9 cellular contexts compared by ENCODE assay signal in the genomic region with DNA sequence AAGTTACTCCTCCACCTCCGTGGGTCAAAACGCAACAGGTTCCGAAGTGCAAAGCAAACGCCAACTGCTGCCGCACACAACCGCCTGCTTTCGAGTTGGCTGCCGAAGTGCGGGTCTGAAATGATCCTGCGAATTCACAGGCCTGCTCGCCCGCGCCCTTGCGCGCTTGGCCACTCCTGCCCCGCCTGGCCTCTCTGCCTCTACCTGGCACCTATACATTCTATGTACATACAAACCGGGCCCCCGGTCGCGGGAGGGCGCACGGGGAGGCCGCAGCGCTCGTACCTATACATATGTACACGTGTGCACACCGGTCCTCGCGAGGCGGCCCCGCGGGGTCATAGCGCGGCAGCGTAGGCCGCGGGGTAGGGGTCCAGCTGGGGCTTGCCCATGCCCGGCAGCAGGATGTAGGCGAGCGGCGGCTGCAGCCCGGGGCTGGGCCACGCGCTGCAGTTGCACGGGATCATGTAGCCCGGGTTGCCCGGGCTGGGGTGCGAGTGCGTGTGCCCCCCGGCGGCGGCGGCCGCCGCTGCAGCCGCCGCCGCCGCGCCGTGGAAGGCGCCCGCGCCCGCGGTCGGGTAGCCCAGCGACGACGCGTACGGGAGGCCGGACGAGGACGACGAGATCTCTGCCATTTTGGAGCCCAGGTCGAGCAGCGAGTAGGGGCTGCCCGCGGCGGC. TPM values are rescaled to one million over a fixed set of nuclear protein-coding genes. Genes with fewer than 3 reads are reported as not detected.
A peak's percentile ranks its signal among the peaks of the same experiment; 100 is the strongest.
DNase-seq lines count a peak whose midpoint lies in the region; ATAC-seq, FAIRE-seq and TF ChIP-seq lines count a peak whose summit lies in the region.
"Had no signal": no experiment of that assay in that cellular context is flagged by ENCODE, and none has a peak within 500 bp of the region (broad histone marks: within the 10 kb centered on the region; RNA-seq: fewer than 3 reads in every experiment).

No MANE protein-coding gene starts in this region.

- H3K4me1 Mint-ChIP-seq in activated CD4-positive, alpha-beta T cell treated with anti-CD3 and anti-CD28 coated beads, Interleukin-2, amount 10 ng/mL, durations not matched to agents 24 days and 14 days: peaks cover 17% of the 10 kb centered on the region

- TF ChIP-seq POLR2A in H1 (IDR thresholded peaks at IDR 0.05; ENCODE audit: control extremely low read depth in 1 of 2, low read depth in 2 of 2, low read length in 2 of 2) (no peak), prostate gland (IDR thresholded peaks at IDR 0.05) (no peak)

- H2BK5ac ChIP-seq in H1 (ENCODE audit: low read depth, low read length): peak overlapping the region; percentile 37; the same call in 1 of the 2 replicates

- H3K27ac ChIP-seq in H1 (ENCODE audit: low read depth, low read length) (no peak overlapping the region; the same call in 1 of the 2 replicates), prostate gland (peak overlapping the region; percentile 39 to 69)

- intact Hi-C loops in activated CD4-positive, alpha-beta T cell treated with anti-CD3 and anti-CD28 coated beads, Interleukin-2, amount 10 ng/mL, durations not matched to agents 24 days and 14 days (cut with micrococcal nuclease): loop anchor here (2.0 to 10.0 kb wide), 3 partner anchors 44 to 931 kb away; partner anchors contain the start of gene DZIP1
- intact Hi-C loops in prostate gland (cut with DNase I): no loop called here
- intact Hi-C loops in sciatic nerve (cut with DNase I): no loop called here

- H3K18ac ChIP-seq in H1 (ENCODE audit: extremely low read depth, low read length): peak overlapping the region; percentile 74

- H3K9me3 ChIP-seq in H1 (ENCODE audit: insufficient read depth in 2 of 2, low read depth in 1 of 2, low read length in 1 of 2) (no peaks in the 10 kb centered on the region; a peak in 1 of 4 replicates), prostate gland (no peaks in the 10 kb centered on the region)

- H4K20me1 ChIP-seq in H1 (replicated peaks in 1 of 2; ENCODE audit: control insufficient read depth in 1 of 2, insufficient read depth in 2 of 2, low read length in 2 of 2): no peaks in the 10 kb centered on the region

- TF ChIP-seq RAD21 in H1 (IDR thresholded peaks at IDR 0.05 in 1 of 2, conservative IDR thresholded peaks at IDR 0.05 in 1 of 2; ENCODE audit: low read depth in 2 of 2, low read length in 2 of 2): peak in 1 of 2 experiments; percentile 40; a peak in 1 of 4 replicates

- peaks cover 0 to 5% of the 10 kb centered on the region in 2 experiments; a peak in 2 of 4 replicates for H3K79me2 ChIP-seq in H1 (ENCODE audit: control insufficient read depth in 1 of 2, insufficient read depth in 2 of 2, low read length in 2 of 2)

- peak overlapping the region; percentile 96; the same call in 1 of the 2 replicates for H2BK12ac ChIP-seq in H1 (ENCODE audit: low read depth, low read length)

- peak overlapping the region in 3 of 4 experiments; percentile 54 to 67 (median 63); a peak in 5 of 7 replicates for H3K9ac ChIP-seq in H1 (replicated peaks in 1 of 4; ENCODE audit: extremely low read depth in 1 of 4, low read depth in 3 of 4, low read length in 3 of 4)

- H3K79me1 ChIP-seq in H1 (ENCODE audit: low read depth, low read length): no peaks in the 10 kb centered on the region

- no peak overlapping the region for H3K14ac ChIP-seq in H1 (ENCODE audit: insufficient read length)

- H4K91ac ChIP-seq in H1 (replicated peaks; ENCODE audit: insufficient read length, low read length): peak overlapping the region; percentile 75

- ATAC-seq in sciatic nerve: no peak

- peak overlapping the region; percentile 82 for H4K5ac ChIP-seq in H1 (ENCODE audit: insufficient read length, low read depth, low read length)

- no peak overlapping the region for H2BK15ac ChIP-seq in H1 (ENCODE audit: low read length)

- H2BK120ac ChIP-seq in H1 (replicated peaks; ENCODE audit: low read depth, low read length): peak overlapping the region; percentile 65

- 1% methylated on average over 42 of the region's 81 CpGs; no CpG with 5 or more reads in 1 of the 2 experiments for WGBS in H1 (ENCODE audit: extremely low coverage in 1 of 2, insufficient coverage in 1 of 2, insufficient read length in 1 of 2, insufficient replicate concordance in 2 of 2, low coverage in 1 of 2, low lambda C conversion rate in 2 of 2, missing lambda C conversion rate in 1 of 2), 2 experiments
- WGBS in prostate gland: 7% methylated on average over 79 of the region's 81 CpGs

- peak overlapping the region; percentile 65 for H3K4me3 Mint-ChIP-seq in activated CD4-positive, alpha-beta T cell treated with anti-CD3 and anti-CD28 coated beads, Interleukin-2, amount 10 ng/mL, durations not matched to agents 24 days and 14 days

- peak; percentile 70 for DNase-seq in activated CD4-positive, alpha-beta T cell treated with anti-CD3 and anti-CD28 coated beads, Interleukin-2, amount 10 ng/mL, durations not matched to agents 24 days and 14 days
- DNase-seq in activated CD4-positive, alpha-beta T cell treated with anti-CD3 and anti-CD28 coated beads for 1 hour: no peak
- DNase-seq in H7 (peak; percentile 90), NCI-H345 treated with DMSO at 0.1 percent for 48 hours (lab: John Stamatoyannopoulos, UW; ENCODE audit: unreplicated experiment) (peak; percentile 68), H1 (ENCODE audit: low read depth in 1 of 2, low spot score in 2 of 2) (peak in 1 of 2 experiments; percentile 78), prostate gland (ENCODE audit: low spot score) (no peak), HTR-8/SVneo (ENCODE audit: insufficient read length, low spot score) (no peak), sciatic nerve (ENCODE audit: low spot score) (no peak)

- H2AFZ ChIP-seq in H1 (ENCODE audit: low read length): no peak overlapping the region

- H3K36me3 Mint-ChIP-seq in activated CD4-positive, alpha-beta T cell treated with anti-CD3 and anti-CD28 coated beads, Interleukin-2, amount 10 ng/mL, durations not matched to agents 24 days and 14 days (ENCODE audit: low read depth): peaks cover 8% of the 10 kb centered on the region

- H3K27me3 ChIP-seq in H7 (ENCODE audit: control insufficient read depth, insufficient read depth, low read length) (peaks cover 77% of the 10 kb centered on the region), H1 (replicated peaks in 1 of 4; ENCODE audit: control insufficient read depth in 3 of 4, extremely low read depth in 1 of 4, insufficient read depth in 3 of 4, low read length in 3 of 4) (peaks cover 0 to 43% (median 31%) of the 10 kb centered on the region in 4 experiments; a peak in 6 of 7 replicates), prostate gland (replicated peaks; ENCODE audit: insufficient read depth) (peaks cover 16% of the 10 kb centered on the region)

- no peak overlapping the region for H2AK5ac ChIP-seq in H1 (ENCODE audit: low read depth, low read length)

- H3K4me3 ChIP-seq in H7 (ENCODE audit: insufficient read depth, low read depth, low read length) (peak overlapping the region; percentile 57), H1 (ENCODE audit: extremely low read depth in 1 of 4, insufficient read depth in 2 of 4, low read depth in 3 of 4, low read length in 4 of 4) (peak overlapping the region; percentile 65 to 86 (median 67)), prostate gland (peak overlapping the region; percentile 34 to 37)

- CTCF ChIA-PET in H1 (lab: Charles Lee; ENCODE audit: partially characterized antibody): interaction anchor here (0.6 to 1.7 kb wide), 5 partner anchors 12 to 253 kb away, joined by 3 to 6 read pairs (median 4); no protein-coding TSS in a partner anchor

- peaks cover 9% of the 10 kb centered on the region for H3K9me3 Mint-ChIP-seq in activated CD4-positive, alpha-beta T cell treated with anti-CD3 and anti-CD28 coated beads, Interleukin-2, amount 10 ng/mL, durations not matched to agents 24 days and 14 days

- peaks cover 2 to 16% (median 6%) of the 10 kb centered on the region in 4 experiments; a peak in 6 of 7 replicates for H3K4me1 ChIP-seq in H1 (replicated peaks in 1 of 4; ENCODE audit: control insufficient read depth in 3 of 4, insufficient read depth in 4 of 4, low read length in 3 of 4)
- no peaks in the 10 kb centered on the region for H3K4me1 ChIP-seq in prostate gland (replicated peaks)

- H3K23ac ChIP-seq in H1 (ENCODE audit: insufficient read length): no peak overlapping the region

- TF ChIP-seq CTCF in H1 (IDR thresholded peaks at IDR 0.05; ENCODE audit: control extremely low read depth in 1 of 3, insufficient read depth in 1 of 3, low read depth in 1 of 3, low read length in 3 of 3): peak in 2 of 3 experiments; percentile 28 to 29; a peak in 3 of 4 replicates
- no peak for TF ChIP-seq CTCF in prostate gland (IDR thresholded peaks at IDR 0.05)

- H2BK20ac ChIP-seq in H1 (ENCODE audit: low read length): no peak overlapping the region

- POLR2A ChIA-PET in H1 (lab: Charles Lee; ENCODE audit: partially characterized antibody): interaction anchor here (0.8 to 1.5 kb wide), 6 partner anchors 10 to 257 kb away, joined by 3 to 4 read pairs (median 4); no protein-coding TSS in a partner anchor

- peak overlapping the region; percentile 78 for H3K56ac ChIP-seq in H1 (replicated peaks; ENCODE audit: insufficient read length, low read depth, low read length)

- FAIRE-seq in H1 (lab: Jason Lieb, UNC): no peak
- no peak for FAIRE-seq in HTR-8/SVneo (lab: Jason Lieb, UNC)

- H3K27me3 Mint-ChIP-seq in activated CD4-positive, alpha-beta T cell treated with anti-CD3 and anti-CD28 coated beads, Interleukin-2, amount 10 ng/mL, durations not matched to agents 24 days and 14 days: peaks cover 76% of the 10 kb centered on the region

- peak overlapping the region; percentile 94 to 99 for H3K4me2 ChIP-seq in H1 (ENCODE audit: insufficient read depth in 1 of 2, low read depth in 2 of 2, low read length in 2 of 2)

- peaks cover 39% of the 10 kb centered on the region for H3K23me2 ChIP-seq in H1 (ENCODE audit: low read depth, low read length)

- peak overlapping the region; percentile 76 for H3K27ac Mint-ChIP-seq in activated CD4-positive, alpha-beta T cell treated with anti-CD3 and anti-CD28 coated beads, Interleukin-2, amount 10 ng/mL, durations not matched to agents 24 days and 14 days

- no peaks in the 10 kb centered on the region for H3K36me3 ChIP-seq in H7 (replicated peaks; ENCODE audit: control insufficient read depth, insufficient read depth, low read length)
- peaks cover 0 to 25% (median 0%) of the 10 kb centered on the region in 4 experiments; a peak in 2 of 8 replicates for H3K36me3 ChIP-seq in H1 (ENCODE audit: control insufficient read depth in 2 of 4, insufficient read depth in 4 of 4, low read length in 3 of 4)
- H3K36me3 ChIP-seq in prostate gland: no peaks in the 10 kb centered on the region

- peak overlapping the region; percentile 86 for H4K8ac ChIP-seq in H1 (ENCODE audit: extremely low read depth, insufficient read depth, low read length)

- TF ChIP-seq EP300 in H1 (IDR thresholded peaks at IDR 0.05; ENCODE audit: borderline replicate concordance in 1 of 2, low read depth in 2 of 2, low read length in 2 of 2): no peak

- H3K4ac ChIP-seq in H1 (replicated peaks; ENCODE audit: insufficient read length, low read depth, low read length): peak overlapping the region; percentile 58

RNA-seq across cellular contexts. Expression of gene SOX21, which starts 1.3 kb away (rescaled TPM):
- total RNA-seq in activated CD4-positive, alpha-beta T cell treated with anti-CD3 and anti-CD28 coated beads, Interleukin-2, amount 10 ng/mL, durations not matched to agents 24 days and 14 days: not detected in 2 replicates
- total RNA-seq in H7 (2014; rRNA removed; shearing (Covaris generic)): 3.9 and 5.1 TPM in 2 replicates
- 3.9 and 4.2 TPM in 2 replicates for total RNA-seq in H1 (2021; fragmentation: NEBNext Ultra II Directional; extraction: Animal tissue kit (Norgen Biotek cat#: 25700))
- polyA plus RNA-seq in H1 (2011; rRNA removed): 3.9 and 9.3 TPM in 2 replicates
- 7.1 TPM for polyA plus RNA-seq in H1 (2011; cell fraction: cytosol; rRNA removed)
- polyA plus RNA-seq in H1 (2011; cell fraction: nucleus; rRNA removed): 6.9 TPM
- 2.8 to 3.9 TPM (median 3.0 TPM) in 4 replicates for polyA plus RNA-seq in H1 (2012, experiment 1 of 2)
- polyA plus RNA-seq in H1 (2012, experiment 2 of 2): 2.5 TPM
- polyA plus RNA-seq in H1 (2013, experiment 1 of 2): 1.5 TPM
- polyA plus RNA-seq in H1 (2013, experiment 2 of 2): 1.1 TPM
- 3.7 and 7.6 TPM in 2 replicates for polyA minus RNA-seq in H1 (2011; rRNA and poly(A)+ RNA removed)
- 8.8 TPM for polyA minus RNA-seq in H1 (2011; cell fraction: cytosol; rRNA and poly(A)+ RNA removed)
- polyA minus RNA-seq in H1 (2011; cell fraction: nucleus; rRNA and poly(A)+ RNA removed): 13.7 TPM
- total RNA-seq in prostate gland (1 to 10 TPM; 1.1 to 2.0 TPM), sciatic nerve (not detected)
- total RNA-seq: skeletal muscle tissue had no signal

Comparison
In these comparisons a context has a peak if more than half of its experiments do, and no peak if none do; other contexts are left out.
1. DNase-seq: peak in activated CD4-positive, alpha-beta T cell treated with anti-CD3 and anti-CD28 coated beads, Interleukin-2, amount 10 ng/mL, durations not matched to agents 24 days and 14 days (single experiment), H7 (single experiment) and NCI-H345 treated with DMSO at 0.1 percent for 48 hours (single experiment); none in activated CD4-positive, alpha-beta T cell treated with anti-CD3 and anti-CD28 coated beads for 1 hour (single experiment), prostate gland (single experiment), HTR-8/SVneo (single experiment) and sciatic nerve (single experiment).
2. CTCF ChIP-seq: peak in H1 (2 of 3); none in prostate gland (0 of 4).
3. Peak in every context shown above with its lines, with median percentiles within 50 percentile points of each other: H3K4me3 ChIP-seq.